ENCODE assay signal across 28 cellular contexts in genomic region chr11:84889556-84889955, GRCh38.
"Had no signal": no experiment of that assay in that cellular context is flagged by ENCODE, and none has a peak within 500 bp of the region (broad histone marks: within the 10 kb centered on the region; RNA-seq: fewer than 3 reads in every experiment).

No MANE protein-coding gene starts in this region.

- H3K79me2 ChIP-seq: parathyroid adenoma had no signal

- H3K4me1 ChIP-seq: parathyroid adenoma, spleen, suprapubic skin, testis, transverse colon, upper lobe of right lung, uterus had no signal

- ATAC-seq: natural killer cell; psoas muscle; right cardiac atrium; sciatic nerve; stimulated activated memory B cell treated with anti-CD40 and anti-IgM and Interleukin-4, amounts not matched to agents 10 μg/mL and 1 μg/mL and 100 μg/mL, for 72 hours; stimulated activated naive CD8-positive, alpha-beta T cell treated with anti-CD3 and anti-CD28 coated beads, Interleukin-15, amount 100 ng/mL, for 72 hours; stimulated activated naive CD8-positive, alpha-beta T cell treated with anti-CD3 and anti-CD28 coated beads, Interleukin-15, Interleukin-2, amounts not matched to agents 100 U/mL and 50 U/mL, for 24 hours; upper lobe of right lung had no signal

- DNase-seq: natural killer cell; occipital lobe; ovary; posterior cingulate gyrus; psoas muscle; right cardiac atrium; spleen; stimulated activated CD4-positive, alpha-beta T cell treated with anti-CD3 and anti-CD28 coated beads, Interleukin-12 subunit alpha, Interleukin-12 subunit beta, amount 100 ng/mL, for 4 hours; stimulated activated CD4-positive, alpha-beta T cell treated with anti-CD3 and anti-CD28 coated beads, Interleukin-1b, Interleukin-23, amount 100 ng/mL, for 48 hours; stimulated activated CD4-positive, alpha-beta T cell treated with anti-CD3 and anti-CD28 coated beads, Interleukin-4, amount 100 ng/mL, for 1 hour; stimulated activated CD4-positive, alpha-beta T cell treated with anti-CD3 and anti-CD28 coated beads, Interleukin-4, amount 100 ng/mL, for 4 hours; stimulated activated CD8-positive, alpha-beta memory T cell treated with anti-CD3 and anti-CD28 coated beads, Interleukin-4, amount 100 ng/mL, for 48 hours; stimulated activated naive CD4-positive, alpha-beta T cell; stimulated activated naive CD8-positive, alpha-beta T cell treated with anti-CD3 and anti-CD28 coated beads, Interleukin-15, amount 100 ng/mL, for 72 hours; stimulated activated naive CD8-positive, alpha-beta T cell treated with anti-CD3 and anti-CD28 coated beads, Interleukin-15, Interleukin-2, amounts not matched to agents 100 U/mL and 50 U/mL, for 24 hours; substantia nigra; testis; tibial artery; transverse colon; upper lobe of right lung; uterus had no signal

- H3K9ac ChIP-seq: neural progenitor cell, parathyroid adenoma had no signal

- H3K9me3 ChIP-seq: ovary, psoas muscle, suprapubic skin, testis, tibial artery, transverse colon, upper lobe of right lung, uterus had no signal

- H3K27me3 ChIP-seq: neural progenitor cell, ovary, spleen, suprapubic skin, testis, tibial artery, transverse colon, upper lobe of right lung, uterus had no signal

- H2AFZ ChIP-seq: neural progenitor cell, parathyroid adenoma had no signal

- H3K36me3 ChIP-seq: neural progenitor cell, ovary, spleen, suprapubic skin, tibial artery, transverse colon, upper lobe of right lung, uterus had no signal

- H3K4me3 ChIP-seq: neural progenitor cell, ovary, psoas muscle, skin epidermis, smooth muscle cell, spleen, suprapubic skin, testis, tibial artery, transverse colon, upper lobe of right lung, uterus had no signal

- H3K4me2 ChIP-seq: neural progenitor cell, smooth muscle cell had no signal

- H3K27ac ChIP-seq: neural progenitor cell, ovary, parathyroid adenoma, psoas muscle, skin epidermis, spleen, suprapubic skin, testis, tibial artery, transverse colon, upper lobe of right lung, uterus had no signal
